In the genomic region with DNA sequence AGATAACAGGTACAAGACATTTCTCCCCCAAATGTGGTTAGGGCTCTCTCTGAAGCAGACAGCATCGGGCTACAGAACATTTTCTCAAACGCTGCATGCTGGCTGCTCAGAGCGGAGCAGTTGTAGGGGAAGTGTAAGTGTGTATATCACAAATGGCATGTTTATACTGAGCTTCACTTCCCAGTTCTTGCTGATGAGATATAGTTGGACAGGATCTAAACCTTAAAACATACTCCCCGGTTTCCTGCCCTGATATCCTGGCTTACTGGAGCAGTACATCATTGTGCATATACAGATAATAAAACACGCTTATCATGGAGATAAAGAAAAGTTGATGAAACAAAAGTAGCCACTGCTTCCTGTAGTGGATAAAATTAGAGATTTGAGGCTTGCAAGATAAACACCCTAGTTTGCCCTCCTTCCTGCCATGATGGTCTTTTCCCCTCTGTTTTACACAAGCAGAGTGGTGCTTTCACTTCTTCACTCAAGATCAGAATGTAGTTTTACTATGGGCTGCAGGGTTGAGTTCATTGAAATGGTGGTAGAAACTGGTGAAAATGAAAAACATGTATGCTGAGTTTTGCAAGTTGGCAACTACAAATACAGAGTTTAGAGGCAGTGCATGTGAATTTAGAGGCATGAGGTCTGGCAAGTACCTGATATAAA, we compare ENCODE assay signal across 1 cellular context.
TF ChIP-seq lines count a peak whose summit lies in the region.

No MANE protein-coding gene starts in this region.

TF ChIP-seq in WTC11, 78 proteins besides CTCF, POLR2A, EP300 and RAD21 (continued from another document):
- TF ChIP-seq, protein P1, sequence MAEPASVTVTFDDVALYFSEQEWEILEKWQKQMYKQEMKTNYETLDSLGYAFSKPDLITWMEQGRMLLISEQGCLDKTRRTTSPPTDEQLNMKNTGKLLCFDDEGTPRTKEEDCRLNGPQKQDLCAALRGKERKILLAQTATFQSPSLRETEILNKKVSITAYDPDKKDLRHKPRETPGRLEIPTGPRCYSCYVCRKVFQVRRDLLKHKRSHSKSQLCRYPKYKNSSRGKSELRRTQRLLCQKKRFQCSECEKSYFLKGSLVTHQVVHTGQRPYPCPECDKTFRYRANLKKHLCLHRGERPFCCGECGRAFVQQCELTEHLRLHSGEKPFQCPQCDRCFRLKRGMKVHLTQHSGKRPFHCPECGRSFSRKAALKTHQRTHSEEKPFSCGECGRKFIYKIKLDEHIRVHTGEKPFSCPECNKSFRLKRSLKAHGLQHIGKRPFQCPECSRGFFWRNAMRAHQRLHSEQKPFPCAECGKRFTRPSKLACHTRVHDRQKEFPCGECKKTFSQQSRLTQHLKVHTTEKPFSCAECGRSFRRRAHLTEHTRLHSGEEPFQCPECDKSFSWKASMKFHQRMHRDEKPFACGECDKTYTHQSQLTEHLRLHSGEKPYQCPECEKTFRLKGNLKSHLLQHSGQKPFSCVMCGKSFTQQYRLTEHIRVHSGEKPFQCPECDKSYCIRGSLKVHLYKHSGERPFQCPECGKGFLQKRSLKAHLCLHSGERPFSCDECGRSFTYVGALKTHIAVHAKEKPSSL (CRISPR knock-in tag; conservative IDR thresholded peaks at IDR 0.05) = no peak
- TF ChIP-seq, protein P2, sequence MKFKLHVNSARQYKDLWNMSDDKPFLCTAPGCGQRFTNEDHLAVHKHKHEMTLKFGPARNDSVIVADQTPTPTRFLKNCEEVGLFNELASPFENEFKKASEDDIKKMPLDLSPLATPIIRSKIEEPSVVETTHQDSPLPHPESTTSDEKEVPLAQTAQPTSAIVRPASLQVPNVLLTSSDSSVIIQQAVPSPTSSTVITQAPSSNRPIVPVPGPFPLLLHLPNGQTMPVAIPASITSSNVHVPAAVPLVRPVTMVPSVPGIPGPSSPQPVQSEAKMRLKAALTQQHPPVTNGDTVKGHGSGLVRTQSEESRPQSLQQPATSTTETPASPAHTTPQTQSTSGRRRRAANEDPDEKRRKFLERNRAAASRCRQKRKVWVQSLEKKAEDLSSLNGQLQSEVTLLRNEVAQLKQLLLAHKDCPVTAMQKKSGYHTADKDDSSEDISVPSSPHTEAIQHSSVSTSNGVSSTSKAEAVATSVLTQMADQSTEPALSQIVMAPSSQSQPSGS (CRISPR knock-in tag; IDR thresholded peaks at IDR 0.05; ENCODE audit: borderline replicate concordance, low read depth) = no peak
- TF ChIP-seq, protein P3, sequence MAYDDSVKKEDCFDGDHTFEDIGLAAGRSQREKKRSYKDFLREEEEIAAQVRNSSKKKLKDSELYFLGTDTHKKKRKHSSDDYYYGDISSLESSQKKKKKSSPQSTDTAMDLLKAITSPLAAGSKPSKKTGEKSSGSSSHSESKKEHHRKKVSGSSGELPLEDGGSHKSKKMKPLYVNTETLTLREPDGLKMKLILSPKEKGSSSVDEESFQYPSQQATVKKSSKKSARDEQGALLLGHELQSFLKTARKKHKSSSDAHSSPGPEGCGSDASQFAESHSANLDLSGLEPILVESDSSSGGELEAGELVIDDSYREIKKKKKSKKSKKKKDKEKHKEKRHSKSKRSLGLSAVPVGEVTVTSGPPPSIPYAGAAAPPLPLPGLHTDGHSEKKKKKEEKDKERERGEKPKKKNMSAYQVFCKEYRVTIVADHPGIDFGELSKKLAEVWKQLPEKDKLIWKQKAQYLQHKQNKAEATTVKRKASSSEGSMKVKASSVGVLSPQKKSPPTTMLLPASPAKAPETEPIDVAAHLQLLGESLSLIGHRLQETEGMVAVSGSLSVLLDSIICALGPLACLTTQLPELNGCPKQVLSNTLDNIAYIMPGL (CRISPR knock-in tag; IDR thresholded peaks at IDR 0.05) = no peak
- TF ChIP-seq ZNF121 (CRISPR knock-in tag; IDR thresholded peaks at IDR 0.05) (no peak), TEAD4 (CRISPR knock-in tag; IDR thresholded peaks at IDR 0.05) (no peak), KAT7 (CRISPR knock-in tag; IDR thresholded peaks at IDR 0.05; ENCODE audit: borderline replicate concordance) (no peak), MYBL2 (CRISPR knock-in tag; IDR thresholded peaks at IDR 0.05) (no peak), ZNF396 (CRISPR knock-in tag; IDR thresholded peaks at IDR 0.05; ENCODE audit: borderline replicate concordance) (no peak), ZNF263 (CRISPR knock-in tag; IDR thresholded peaks at IDR 0.05; ENCODE audit: low read depth) (no peak), SMAD3 (CRISPR knock-in tag; IDR thresholded peaks at IDR 0.05; ENCODE audit: borderline replicate concordance) (no peak), GABPB1 (CRISPR knock-in tag; IDR thresholded peaks at IDR 0.05) (no peak)
- TF ChIP-seq, protein P4, sequence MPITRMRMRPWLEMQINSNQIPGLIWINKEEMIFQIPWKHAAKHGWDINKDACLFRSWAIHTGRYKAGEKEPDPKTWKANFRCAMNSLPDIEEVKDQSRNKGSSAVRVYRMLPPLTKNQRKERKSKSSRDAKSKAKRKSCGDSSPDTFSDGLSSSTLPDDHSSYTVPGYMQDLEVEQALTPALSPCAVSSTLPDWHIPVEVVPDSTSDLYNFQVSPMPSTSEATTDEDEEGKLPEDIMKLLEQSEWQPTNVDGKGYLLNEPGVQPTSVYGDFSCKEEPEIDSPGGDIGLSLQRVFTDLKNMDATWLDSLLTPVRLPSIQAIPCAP (CRISPR knock-in tag; IDR thresholded peaks at IDR 0.05) = no peak
- TF ChIP-seq, protein P5, sequence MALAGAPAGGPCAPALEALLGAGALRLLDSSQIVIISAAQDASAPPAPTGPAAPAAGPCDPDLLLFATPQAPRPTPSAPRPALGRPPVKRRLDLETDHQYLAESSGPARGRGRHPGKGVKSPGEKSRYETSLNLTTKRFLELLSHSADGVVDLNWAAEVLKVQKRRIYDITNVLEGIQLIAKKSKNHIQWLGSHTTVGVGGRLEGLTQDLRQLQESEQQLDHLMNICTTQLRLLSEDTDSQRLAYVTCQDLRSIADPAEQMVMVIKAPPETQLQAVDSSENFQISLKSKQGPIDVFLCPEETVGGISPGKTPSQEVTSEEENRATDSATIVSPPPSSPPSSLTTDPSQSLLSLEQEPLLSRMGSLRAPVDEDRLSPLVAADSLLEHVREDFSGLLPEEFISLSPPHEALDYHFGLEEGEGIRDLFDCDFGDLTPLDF (CRISPR knock-in tag; IDR thresholded peaks at IDR 0.05) = no peak
- TF ChIP-seq, protein P6, sequence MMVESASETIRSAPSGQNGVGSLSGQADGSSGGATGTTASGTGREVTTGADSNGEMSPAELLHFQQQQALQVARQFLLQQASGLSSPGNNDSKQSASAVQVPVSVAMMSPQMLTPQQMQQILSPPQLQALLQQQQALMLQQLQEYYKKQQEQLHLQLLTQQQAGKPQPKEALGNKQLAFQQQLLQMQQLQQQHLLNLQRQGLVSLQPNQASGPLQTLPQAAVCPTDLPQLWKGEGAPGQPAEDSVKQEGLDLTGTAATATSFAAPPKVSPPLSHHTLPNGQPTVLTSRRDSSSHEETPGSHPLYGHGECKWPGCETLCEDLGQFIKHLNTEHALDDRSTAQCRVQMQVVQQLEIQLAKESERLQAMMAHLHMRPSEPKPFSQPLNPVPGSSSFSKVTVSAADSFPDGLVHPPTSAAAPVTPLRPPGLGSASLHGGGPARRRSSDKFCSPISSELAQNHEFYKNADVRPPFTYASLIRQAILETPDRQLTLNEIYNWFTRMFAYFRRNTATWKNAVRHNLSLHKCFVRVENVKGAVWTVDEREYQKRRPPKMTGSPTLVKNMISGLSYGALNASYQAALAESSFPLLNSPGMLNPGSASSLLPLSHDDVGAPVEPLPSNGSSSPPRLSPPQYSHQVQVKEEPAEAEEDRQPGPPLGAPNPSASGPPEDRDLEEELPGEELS (CRISPR knock-in tag; IDR thresholded peaks at IDR 0.05) = no peak
- TF ChIP-seq, protein P7, sequence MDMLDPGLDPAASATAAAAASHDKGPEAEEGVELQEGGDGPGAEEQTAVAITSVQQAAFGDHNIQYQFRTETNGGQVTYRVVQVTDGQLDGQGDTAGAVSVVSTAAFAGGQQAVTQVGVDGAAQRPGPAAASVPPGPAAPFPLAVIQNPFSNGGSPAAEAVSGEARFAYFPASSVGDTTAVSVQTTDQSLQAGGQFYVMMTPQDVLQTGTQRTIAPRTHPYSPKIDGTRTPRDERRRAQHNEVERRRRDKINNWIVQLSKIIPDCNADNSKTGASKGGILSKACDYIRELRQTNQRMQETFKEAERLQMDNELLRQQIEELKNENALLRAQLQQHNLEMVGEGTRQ (CRISPR knock-in tag; IDR thresholded peaks at IDR 0.05) = no peak
